ENCODE assay signal across 1 cellular context in the genomic region with DNA sequence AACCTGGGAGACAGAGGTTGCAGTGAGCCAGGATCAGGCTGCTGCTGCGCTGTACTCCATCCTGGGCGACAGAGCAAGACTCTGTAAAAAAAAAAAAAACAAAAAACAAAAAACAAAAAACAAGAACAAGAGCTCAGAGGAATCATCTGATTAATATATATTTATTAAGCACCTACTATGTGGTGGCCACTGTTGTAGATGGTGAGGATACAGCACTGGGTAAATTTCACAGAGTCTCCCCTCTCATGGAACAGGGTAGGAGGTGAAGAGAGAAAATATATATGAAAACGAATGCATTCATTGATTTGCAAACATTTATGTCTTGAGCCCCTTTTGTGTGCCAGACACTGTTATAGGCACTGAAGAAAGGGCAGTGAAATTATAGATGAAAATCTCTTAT.
TF ChIP-seq lines count a peak whose summit lies in the region.

No MANE protein-coding gene starts in this region.

TF ChIP-seq in HEK293, 187 proteins besides CTCF, POLR2A, EP300 and RAD21 (continued from another document):
- no peak for TF ChIP-seq TRIM28 (IDR thresholded peaks at IDR 0.05; ENCODE audit: borderline replicate concordance, low read length)
- no peak for TF ChIP-seq ZNF23 (tag by site-specific recombination; IDR thresholded peaks at IDR 0.05; ENCODE audit: borderline replicate concordance)
- no peak for TF ChIP-seq ZNF677 (tag by site-specific recombination; IDR thresholded peaks at IDR 0.05)
- TF ChIP-seq ZNF830 (tag by site-specific recombination; IDR thresholded peaks at IDR 0.05; ENCODE audit: low read depth) = no peak
- TF ChIP-seq ZXDB (tag by site-specific recombination; IDR thresholded peaks at IDR 0.05) = 0 out of 2 replicates have a peak, but pooled peaks have one; percentile 15
- no peak for TF ChIP-seq ZSCAN23 (tag by site-specific recombination; IDR thresholded peaks at IDR 0.05)
- no peak for TF ChIP-seq ZNF473 (tag by site-specific recombination; IDR thresholded peaks at IDR 0.05)
- peak; percentile 79 for TF ChIP-seq ZNF664 (tag by site-specific recombination; IDR thresholded peaks at IDR 0.05)
- TF ChIP-seq MEIS1 (CRISPR knock-in tag; IDR thresholded peaks at IDR 0.05; ENCODE audit: borderline replicate concordance) = no peak
TF ChIP-seq in HEK293: peak in this region for 2.
